Comparison of ENCODE assay signal across 14 cellular contexts in genomic region chr1:69911301-69911801, GRCh38.
A peak's percentile ranks its signal among the peaks of the same experiment; 100 is the strongest.
DNase-seq lines count a peak whose midpoint lies in the region; ATAC-seq and TF ChIP-seq lines count a peak whose summit lies in the region.
"Had no signal": no experiment of that assay in that cellular context is flagged by ENCODE, and none has a peak within 500 bp of the region (broad histone marks: within the 10 kb centered on the region; RNA-seq: fewer than 3 reads in every experiment).

No MANE protein-coding gene starts in this region.

- H3K9me3 ChIP-seq in adipocyte (ENCODE audit: control insufficient read depth, low read length), result no peaks in the 10 kb centered on the region
- peaks cover 0 to 4% of the 10 kb centered on the region in 2 donors for H3K9me3 ChIP-seq in left lung

- H3K4me3 Mint-ChIP-seq in activated CD4-positive, alpha-beta memory T cell treated with anti-CD3 and anti-CD28 coated beads, Interleukin-2, amount 10 ng/mL, durations not matched to agents 7 days and 5 days, result no peak overlapping the region
- H3K4me3 Mint-ChIP-seq: CD4-positive, alpha-beta memory T cell had no signal

- H3K27me3 Mint-ChIP-seq in activated CD4-positive, alpha-beta memory T cell treated with anti-CD3 and anti-CD28 coated beads, Interleukin-2, amount 10 ng/mL, durations not matched to agents 7 days and 5 days, result no peaks in the 10 kb centered on the region
- H3K27me3 Mint-ChIP-seq: CD4-positive, alpha-beta memory T cell had no signal

- POLR2A ChIA-PET in activated CD4-positive, alpha-beta memory T cell treated with anti-CD3 and anti-CD28 coated beads, Interleukin-2, amount 10 ng/mL, durations not matched to agents 7 days and 5 days (lab: Charles Lee), result no interaction called here

- H3K4me1 ChIP-seq in adipocyte (ENCODE audit: control insufficient read depth, insufficient read depth, low read length) (peaks cover 42% of the 10 kb centered on the region), left lung (peaks cover 0 to 3% of the 10 kb centered on the region in 2 donors)

- H3K4me3 ChIP-seq in AG10803 (ENCODE audit: low read length) (no peak overlapping the region), adipocyte (ENCODE audit: low read length) (no peak overlapping the region), left lung (no peak overlapping the region)
- H3K4me3 ChIP-seq: smooth muscle cell had no signal

- in situ Hi-C loops in GM13977 (cut with MboI; ENCODE audit: low pct_unique_long_range_greater_than_20kb, low sequenced_read_pairs, unreplicated experiment), result no loop called here

- CTCF ChIA-PET in activated CD4-positive, alpha-beta memory T cell treated with anti-CD3 and anti-CD28 coated beads, Interleukin-2, amount 10 ng/mL, durations not matched to agents 7 days and 5 days (lab: Charles Lee), result no interaction called here

- no peak overlapping the region for H3K9ac ChIP-seq in adipocyte (ENCODE audit: low read length)

- H3K36me3 Mint-ChIP-seq in activated CD4-positive, alpha-beta memory T cell treated with anti-CD3 and anti-CD28 coated beads, Interleukin-2, amount 10 ng/mL, durations not matched to agents 7 days and 5 days (ENCODE audit: low read depth), result no peaks in the 10 kb centered on the region
- H3K36me3 Mint-ChIP-seq: CD4-positive, alpha-beta memory T cell had no signal

- H3K9me3 Mint-ChIP-seq in activated CD4-positive, alpha-beta memory T cell treated with anti-CD3 and anti-CD28 coated beads, Interleukin-2, amount 10 ng/mL, durations not matched to agents 7 days and 5 days, result peaks cover 6% of the 10 kb centered on the region

- ATAC-seq in left lung (peak; percentile 36), HG03457 (IDR thresholded peaks at IDR 0.05; ENCODE audit: unreplicated experiment) (no peak)

- peak; percentile 89 for DNase-seq in AG10803 (ENCODE audit: low read depth)
- peak; percentile 74 for DNase-seq in LHCN-M2 (ENCODE audit: low read depth)
- peak; percentile 86 for DNase-seq in adipocyte (ENCODE audit: low read depth)
- no peak for DNase-seq in left lung
- DNase-seq in NCI-H82 treated with DMSO at 0.1 percent for 48 hours (lab: John Stamatoyannopoulos, UW; ENCODE audit: unreplicated experiment), result no peak
- no peak for DNase-seq in activated CD4-positive, alpha-beta memory T cell treated with anti-CD3 and anti-CD28 coated beads, Interleukin-2, amount 10 ng/mL, durations not matched to agents 7 days and 5 days
- no peak for DNase-seq in GM13977 (ENCODE audit: low spot score)
- DNase-seq: activated CD4-positive, alpha-beta T cell treated with anti-CD3 and anti-CD28 coated beads for 1 hour; hypothalamus; NCI-H2029 treated with DMSO at 0.1 percent for 48 hours; RPMI8226 had no signal

- TF ChIP-seq CTCF in AG10803 (conservative IDR thresholded peaks at IDR 0.05; ENCODE audit: low read length) (no peak), left lung (IDR thresholded peaks at IDR 0.05) (no peak), GM13977 (IDR thresholded peaks at IDR 0.05; ENCODE audit: extremely low read depth, insufficient read depth, missing control alignments) (no peak)

- H3K27ac Mint-ChIP-seq in activated CD4-positive, alpha-beta memory T cell treated with anti-CD3 and anti-CD28 coated beads, Interleukin-2, amount 10 ng/mL, durations not matched to agents 7 days and 5 days, result no peak overlapping the region
- H3K27ac Mint-ChIP-seq: CD4-positive, alpha-beta memory T cell had no signal

- H3K4me1 Mint-ChIP-seq in activated CD4-positive, alpha-beta memory T cell treated with anti-CD3 and anti-CD28 coated beads, Interleukin-2, amount 10 ng/mL, durations not matched to agents 7 days and 5 days, result no peaks in the 10 kb centered on the region
- H3K4me1 Mint-ChIP-seq: CD4-positive, alpha-beta memory T cell had no signal

- H3K36me3 ChIP-seq in adipocyte (ENCODE audit: control insufficient read depth, insufficient read depth, low read length, severe bottlenecking) (no peaks in the 10 kb centered on the region), left lung (no peaks in the 10 kb centered on the region)

- intact Hi-C loops in left lung (cut with DNase I), result no loop called here

- H3K27ac ChIP-seq in left lung, result no peak overlapping the region

- H3K27me3 ChIP-seq in adipocyte (replicated peaks; ENCODE audit: control insufficient read depth, insufficient read depth, low read length), result no peaks in the 10 kb centered on the region
- H3K27me3 ChIP-seq in left lung, result no peaks in the 10 kb centered on the region

Comparison
In these comparisons a context has a peak if more than half of its experiments do, and no peak if none do; other contexts are left out.
1. DNase-seq: peak in AG10803 (single experiment), LHCN-M2 (single experiment) and adipocyte (single experiment); none in left lung (0 of 2), NCI-H82 treated with DMSO at 0.1 percent for 48 hours (single experiment), activated CD4-positive, alpha-beta memory T cell treated with anti-CD3 and anti-CD28 coated beads, Interleukin-2, amount 10 ng/mL, durations not matched to agents 7 days and 5 days (single experiment) and GM13977 (single experiment).